19 cellular contexts compared by ENCODE assay signal in the genomic region with DNA sequence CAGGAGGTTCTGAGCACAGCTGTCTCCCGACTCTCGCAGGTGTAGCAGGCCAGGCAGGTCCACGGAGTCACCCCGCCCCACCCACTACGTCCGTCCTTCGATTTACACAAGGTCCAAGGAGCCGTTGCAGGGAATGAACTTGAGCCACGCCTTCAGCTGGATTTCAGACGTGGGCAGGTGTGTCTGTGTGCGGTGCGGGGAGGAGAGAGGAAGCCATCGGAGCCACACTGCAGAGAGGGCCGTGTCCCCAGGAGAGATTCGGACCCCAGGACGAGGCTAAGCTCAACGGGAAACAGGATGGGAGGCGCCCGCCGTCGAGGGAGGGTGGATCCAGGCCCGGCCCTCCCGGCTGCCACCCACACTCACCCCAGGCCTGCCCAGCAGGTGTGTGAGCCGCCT. TPM values are rescaled to one million over a fixed set of nuclear protein-coding genes. Genes with fewer than 3 reads are reported as not detected.
A peak's percentile ranks its signal among the peaks of the same experiment; 100 is the strongest.
DNase-seq lines count a peak whose midpoint lies in the region; ATAC-seq, FAIRE-seq and TF ChIP-seq lines count a peak whose summit lies in the region.
"Had no signal": no experiment of that assay in that cellular context is flagged by ENCODE, and none has a peak within 500 bp of the region (broad histone marks: within the 10 kb centered on the region; RNA-seq: fewer than 3 reads in every experiment).

No MANE protein-coding gene starts in this region.

- peak overlapping the region; percentile 66 for H3K27ac ChIP-seq in skeletal muscle tissue (ENCODE audit: low read depth, low read length)
- H3K27ac ChIP-seq in GM23338 (ENCODE audit: low read depth) = no peak overlapping the region

- no peak overlapping the region for H3K4me3 Mint-ChIP-seq in GM23338
- H3K4me3 Mint-ChIP-seq: activated CD4-positive, alpha-beta memory T cell treated with anti-CD3 and anti-CD28 coated beads, Interleukin-2, amount 10 ng/mL, durations not matched to agents 7 days and 5 days; activated naive CD8-positive, alpha-beta T cell; activated T-cell treated with anti-CD3 and anti-CD28 coated beads, Interleukin-2, amount 50 U/mL, for 72 hours; CD8-positive, alpha-beta memory T cell had no signal

- intact Hi-C loops in Right ventricle myocardium superior (cut with DNase I) = no loop called here

- H3K36me3 ChIP-seq in skeletal muscle tissue (ENCODE audit: control insufficient read depth in 3 of 3, insufficient read depth in 3 of 3, low read length in 3 of 3) (no peaks in the 10 kb centered on the region), GM23338 (ENCODE audit: insufficient read depth) (no peaks in the 10 kb centered on the region)
- H3K36me3 ChIP-seq: breast epithelium had no signal

- no peaks in the 10 kb centered on the region for H3K36me3 Mint-ChIP-seq in GM23338 (ENCODE audit: low read depth)
- H3K36me3 Mint-ChIP-seq: activated naive CD8-positive, alpha-beta T cell had no signal

- H3K27me3 ChIP-seq in skeletal muscle tissue (ENCODE audit: control insufficient read depth in 3 of 3, insufficient read depth in 3 of 3, low read length in 3 of 3) (no peaks in the 10 kb centered on the region), GM23338 (ENCODE audit: insufficient read depth) (no peaks in the 10 kb centered on the region)
- H3K27me3 ChIP-seq: breast epithelium had no signal

- peaks cover 14% of the 10 kb centered on the region for H3K27me3 Mint-ChIP-seq in GM23338 (ENCODE audit: insufficient read depth, low read depth, poor library complexity)
- H3K27me3 Mint-ChIP-seq: activated CD4-positive, alpha-beta memory T cell treated with anti-CD3 and anti-CD28 coated beads, Interleukin-2, amount 10 ng/mL, durations not matched to agents 7 days and 5 days; activated naive CD8-positive, alpha-beta T cell; CD8-positive, alpha-beta memory T cell had no signal

- H3K9me3 Mint-ChIP-seq in GM23338 = no peaks in the 10 kb centered on the region; the same call in 2 of the 3 replicates
- H3K9me3 Mint-ChIP-seq: activated CD4-positive, alpha-beta memory T cell treated with anti-CD3 and anti-CD28 coated beads, Interleukin-2, amount 10 ng/mL, durations not matched to agents 7 days and 5 days; activated T-cell treated with anti-CD3 and anti-CD28 coated beads, Interleukin-2, amount 50 U/mL, for 72 hours; CD8-positive, alpha-beta memory T cell had no signal

- H3K4me3 ChIP-seq in skeletal muscle tissue (ENCODE audit: low read length in 3 of 3) (peak overlapping the region in 2 of 3 donors; percentile 18 to 49), GM23338 (no peak overlapping the region)
- H3K4me3 ChIP-seq: breast epithelium had no signal

- H2AFZ ChIP-seq in GM23338 = no peak overlapping the region

- DNase-seq in HTR-8/SVneo (ENCODE audit: insufficient read length, low spot score) (no peak), Right ventricle myocardium superior (peak; percentile 46), mucosa of gallbladder (ENCODE audit: low spot score) (peak; percentile 69), GM03348 (ENCODE audit: low spot score) (no peak), NCI-H2029 (lab: John Stamatoyannopoulos, UW) (no peak), dedifferentiated amniotic fluid mesenchymal stem cell (ENCODE audit: extremely low spot score) (no peak), GM23338 (ENCODE audit: low spot score) (no peak)
- DNase-seq: ACHN; activated CD4-positive, alpha-beta memory T cell treated with anti-CD3 and anti-CD28 coated beads, Interleukin-2, amount 10 ng/mL, durations not matched to agents 7 days and 5 days; activated T-cell treated with anti-CD3 and anti-CD28 coated beads, Interleukin-2, amount 50 U/mL, for 72 hours; CD8-positive, alpha-beta memory T cell; NCI-H1694; NCI-H446; stimulated activated naive CD8-positive, alpha-beta T cell treated with anti-CD3 and anti-CD28 coated beads, Interleukin-15, Interleukin-2, amounts not matched to agents 100 U/mL and 50 U/mL, for 24 hours; T-helper 1 cell had no signal

- H3K4me2 ChIP-seq in GM23338 = no peak overlapping the region

- H3K4me1 ChIP-seq in skeletal muscle tissue (ENCODE audit: control insufficient read depth in 3 of 3, insufficient read depth in 3 of 3, low read length in 3 of 3) = peaks cover 15 to 34% (median 19%) of the 10 kb centered on the region in 3 donors
- peaks cover 3% of the 10 kb centered on the region; the same call in 1 of the 2 replicates for H3K4me1 ChIP-seq in GM23338 (ENCODE audit: insufficient read depth)
- H3K4me1 ChIP-seq: breast epithelium had no signal

- H3K9ac ChIP-seq in skeletal muscle tissue (ENCODE audit: low read depth in 1 of 3, low read length in 3 of 3) = peak overlapping the region in 2 of 3 donors; percentile 57 to 72

- no peaks in the 10 kb centered on the region for H3K79me2 ChIP-seq in GM23338 (replicated peaks; ENCODE audit: insufficient read depth)

- H4K20me1 ChIP-seq in GM23338 (replicated peaks; ENCODE audit: insufficient read depth) = no peaks in the 10 kb centered on the region

- H3K9me3 ChIP-seq in skeletal muscle tissue (ENCODE audit: control insufficient read depth in 3 of 3, low read length in 3 of 3) = no peaks in the 10 kb centered on the region
- H3K9me3 ChIP-seq: breast epithelium had no signal

- FAIRE-seq in HTR-8/SVneo (lab: Jason Lieb, UNC) = peak; percentile 4
- FAIRE-seq: HepG2 had no signal

- no peaks in the 10 kb centered on the region for H3K9me2 ChIP-seq in GM23338 (ENCODE audit: insufficient read depth)

- no peak for TF ChIP-seq CTCF in GM23338 (conservative IDR thresholded peaks at IDR 0.05; ENCODE audit: low read depth in 2 of 2)

- ATAC-seq in Right ventricle myocardium superior (ENCODE audit: poor library complexity) (peak; percentile 7), GM23338 (no peak; the same call in 2 of the 3 replicates)
- ATAC-seq: activated T-cell treated with anti-CD3 and anti-CD28 coated beads, Interleukin-2, amount 50 U/mL, for 72 hours; HepG2; stimulated activated naive CD8-positive, alpha-beta T cell treated with anti-CD3 and anti-CD28 coated beads, Interleukin-15, Interleukin-2, amounts not matched to agents 100 U/mL and 50 U/mL, for 24 hours had no signal

- no peak overlapping the region for H3K27ac Mint-ChIP-seq in GM23338
- H3K27ac Mint-ChIP-seq: activated CD4-positive, alpha-beta memory T cell treated with anti-CD3 and anti-CD28 coated beads, Interleukin-2, amount 10 ng/mL, durations not matched to agents 7 days and 5 days; activated naive CD8-positive, alpha-beta T cell; activated T-cell treated with anti-CD3 and anti-CD28 coated beads, Interleukin-2, amount 50 U/mL, for 72 hours; CD8-positive, alpha-beta memory T cell had no signal

- H3F3A ChIP-seq in GM23338 (replicated peaks; ENCODE audit: low read depth) = no peaks in the 10 kb centered on the region

- peaks cover 15% of the 10 kb centered on the region for H3K4me1 Mint-ChIP-seq in GM23338
- H3K4me1 Mint-ChIP-seq: activated CD4-positive, alpha-beta memory T cell treated with anti-CD3 and anti-CD28 coated beads, Interleukin-2, amount 10 ng/mL, durations not matched to agents 7 days and 5 days; CD8-positive, alpha-beta memory T cell had no signal

TF ChIP-seq in GM23338, 12 proteins besides CTCF, POLR2A, EP300 and RAD21:
- TF ChIP-seq ZNF331 (CRISPR knock-in tag; IDR thresholded peaks at IDR 0.05; ENCODE audit: low read depth) (no peak), ZNF114 (CRISPR knock-in tag; IDR thresholded peaks at IDR 0.05) (no peak), POLR2AphosphoS5 (IDR thresholded peaks at IDR 0.05; ENCODE audit: low read depth) (no peak), EZH2 (IDR thresholded peaks at IDR 0.05; ENCODE audit: low read depth, unreplicated experiment) (no peak)
- TF ChIP-seq, protein P1, sequence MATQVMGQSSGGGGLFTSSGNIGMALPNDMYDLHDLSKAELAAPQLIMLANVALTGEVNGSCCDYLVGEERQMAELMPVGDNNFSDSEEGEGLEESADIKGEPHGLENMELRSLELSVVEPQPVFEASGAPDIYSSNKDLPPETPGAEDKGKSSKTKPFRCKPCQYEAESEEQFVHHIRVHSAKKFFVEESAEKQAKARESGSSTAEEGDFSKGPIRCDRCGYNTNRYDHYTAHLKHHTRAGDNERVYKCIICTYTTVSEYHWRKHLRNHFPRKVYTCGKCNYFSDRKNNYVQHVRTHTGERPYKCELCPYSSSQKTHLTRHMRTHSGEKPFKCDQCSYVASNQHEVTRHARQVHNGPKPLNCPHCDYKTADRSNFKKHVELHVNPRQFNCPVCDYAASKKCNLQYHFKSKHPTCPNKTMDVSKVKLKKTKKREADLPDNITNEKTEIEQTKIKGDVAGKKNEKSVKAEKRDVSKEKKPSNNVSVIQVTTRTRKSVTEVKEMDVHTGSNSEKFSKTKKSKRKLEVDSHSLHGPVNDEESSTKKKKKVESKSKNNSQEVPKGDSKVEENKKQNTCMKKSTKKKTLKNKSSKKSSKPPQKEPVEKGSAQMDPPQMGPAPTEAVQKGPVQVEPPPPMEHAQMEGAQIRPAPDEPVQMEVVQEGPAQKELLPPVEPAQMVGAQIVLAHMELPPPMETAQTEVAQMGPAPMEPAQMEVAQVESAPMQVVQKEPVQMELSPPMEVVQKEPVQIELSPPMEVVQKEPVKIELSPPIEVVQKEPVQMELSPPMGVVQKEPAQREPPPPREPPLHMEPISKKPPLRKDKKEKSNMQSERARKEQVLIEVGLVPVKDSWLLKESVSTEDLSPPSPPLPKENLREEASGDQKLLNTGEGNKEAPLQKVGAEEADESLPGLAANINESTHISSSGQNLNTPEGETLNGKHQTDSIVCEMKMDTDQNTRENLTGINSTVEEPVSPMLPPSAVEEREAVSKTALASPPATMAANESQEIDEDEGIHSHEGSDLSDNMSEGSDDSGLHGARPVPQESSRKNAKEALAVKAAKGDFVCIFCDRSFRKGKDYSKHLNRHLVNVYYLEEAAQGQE (IDR thresholded peaks at IDR 0.05; ENCODE audit: unreplicated experiment) = no peak

RNA-seq across cellular contexts. Expression of a gene that starts 50.3 kb away (rescaled TPM):
- total RNA-seq in Right ventricle myocardium superior (4.6 TPM), mucosa of gallbladder (26.7 TPM), skeletal muscle tissue (1.6 TPM)
- 3.5 and 6.3 TPM in 2 replicates for total RNA-seq in GM23338 (2014; rRNA removed; shearing (Covaris generic))
- 2.7 and 3.5 TPM in 2 replicates for polyA plus RNA-seq in GM23338 (2016; fragmentation: Nextera tagmentation; extraction: Ambion mirVana)

Comparison
In these comparisons a context has a peak if more than half of its experiments do, and no peak if none do; other contexts are left out.
1. DNase-seq: peak in Right ventricle myocardium superior (single experiment) and mucosa of gallbladder (single experiment); none in HTR-8/SVneo (single experiment), GM03348 (single experiment), NCI-H2029 (single experiment), dedifferentiated amniotic fluid mesenchymal stem cell (single experiment) and GM23338 (single experiment).